21 cellular contexts compared by ENCODE assay signal in genomic region chr12:115008951-115009350, GRCh38.
DNase-seq lines count a peak whose midpoint lies in the region; ATAC-seq, FAIRE-seq and TF ChIP-seq lines count a peak whose summit lies in the region.
"Had no signal": no experiment of that assay in that cellular context is flagged by ENCODE, and none has a peak within 500 bp of the region (broad histone marks: within the 10 kb centered on the region; RNA-seq: fewer than 3 reads in every experiment).

No MANE protein-coding gene starts in this region.

- no peaks in the 10 kb centered on the region for H3K27me3 ChIP-seq in small intestine (ENCODE audit: control insufficient read depth in 2 of 2, insufficient read depth in 2 of 2, low read length in 2 of 2)
- H3K27me3 ChIP-seq: ovary, transverse colon had no signal

- TF ChIP-seq POLR2A in NB4 (IDR thresholded peaks at IDR 0.05; ENCODE audit: extremely low read depth, insufficient read length), result no peak

- H3K4me1 ChIP-seq in small intestine (ENCODE audit: control insufficient read depth in 2 of 2, insufficient read depth in 1 of 2, low read depth in 1 of 2, low read length in 1 of 2), result no peaks in the 10 kb centered on the region
- H3K4me1 ChIP-seq: transverse colon had no signal

- H3K4me3 ChIP-seq in NB4 (ENCODE audit: low read depth, low read length) (no peak overlapping the region), small intestine (ENCODE audit: low read depth in 1 of 2, low read length in 2 of 2) (no peak overlapping the region)
- H3K4me3 ChIP-seq: ovary, transverse colon had no signal

- no peak for TF ChIP-seq CTCF in NB4 (IDR thresholded peaks at IDR 0.05; ENCODE audit: low read depth, low read length)

- DNase-seq in Ammon's horn (ENCODE audit: low spot score) (peak; percentile 39), NB4 (ENCODE audit: low read depth) (peak; percentile 8), Right ventricle myocardium inferior (ENCODE audit: missing footprints) (no peak), NCI-H748 (lab: John Stamatoyannopoulos, UW; ENCODE audit: unreplicated experiment) (no peak), small intestine (no peak)
- no peak for DNase-seq in activated CD4-positive, alpha-beta T cell treated with anti-CD3 and anti-CD28 coated beads, Interleukin-2, amount 50 U/mL, for 1 hour
- DNase-seq: 8988T; activated effector memory CD4-positive, alpha-beta T cell treated with anti-CD3 and anti-CD28 coated beads, Interleukin-2, amount 50 U/mL, for 16 hours; CD8-positive, alpha-beta T cell; endodermal cell; NCI-H2029 treated with DMSO at 0.1 percent for 48 hours; NCI-H774; ovary; RPMI8226; stimulated activated naive CD4-positive, alpha-beta T cell; T-helper 1 cell; transverse colon had no signal

- no peak overlapping the region for H3K27ac ChIP-seq in small intestine (ENCODE audit: low read depth in 1 of 2, low read length in 1 of 2)
- H3K27ac ChIP-seq: ovary, transverse colon had no signal

- ATAC-seq in GM19395 (IDR thresholded peaks at IDR 0.05; ENCODE audit: unreplicated experiment) (peak; percentile 93), HG03095 (IDR thresholded peaks at IDR 0.05; ENCODE audit: unreplicated experiment) (peak; percentile 88), Right ventricle myocardium inferior (no peak)
- ATAC-seq: CD8-positive, alpha-beta T cell; left lobe of liver had no signal

- 65 to 79% (median 71%) methylated on average over 3 of the region's 3 CpGs for WGBS in small intestine, 3 donors

- no peaks in the 10 kb centered on the region for H3K9me3 ChIP-seq in small intestine (ENCODE audit: control insufficient read depth, low read depth)
- H3K9me3 ChIP-seq: ovary, transverse colon had no signal

- intact Hi-C loops in Right ventricle myocardium inferior (cut with DNase I), result no loop called here

- FAIRE-seq in small intestine (lab: Jason Lieb, UNC), result no peak
- FAIRE-seq: H54 had no signal

- no peaks in the 10 kb centered on the region for H3K36me3 ChIP-seq in small intestine (ENCODE audit: control insufficient read depth in 2 of 2, insufficient read depth in 2 of 2, low read length in 2 of 2)
- H3K36me3 ChIP-seq: ovary, transverse colon had no signal

Comparison
In these comparisons a context has a peak if more than half of its experiments do, and no peak if none do; other contexts are left out.
1. DNase-seq: peak in Ammon's horn (single experiment) and NB4 (single experiment); none in Right ventricle myocardium inferior (single experiment), NCI-H748 (single experiment), small intestine (single experiment) and activated CD4-positive, alpha-beta T cell treated with anti-CD3 and anti-CD28 coated beads, Interleukin-2, amount 50 U/mL, for 1 hour (single experiment).